Comparison of ENCODE assay signal across 9 cellular contexts in genomic region chr18:58761241-58761969, GRCh38.
DNase-seq lines count a peak whose midpoint lies in the region; ATAC-seq lines count a peak whose summit lies in the region.
"Had no signal": no experiment of that assay in that cellular context is flagged by ENCODE, and none has a peak within 500 bp of the region (broad histone marks: within the 10 kb centered on the region; RNA-seq: fewer than 3 reads in every experiment).

No MANE protein-coding gene starts in this region.

- H3K36me3 Mint-ChIP-seq in stimulated activated effector memory CD8-positive, alpha-beta T cell treated with anti-CD3 and anti-CD28 coated beads, Interleukin-12 subunit alpha, Interleukin-12 subunit beta, amount 100 ng/mL, for 72 hours: no peaks in the 10 kb centered on the region

- DNase-seq in NOMO-1 treated with DMSO at 0.1 percent for 48 hours (lab: John Stamatoyannopoulos, UW; ENCODE audit: unreplicated experiment) (peak; percentile 12), NOMO-1 treated with dmso at 0.1 percent for 144 hours (lab: John Stamatoyannopoulos, UW; ENCODE audit: unreplicated experiment) (no peak), RPMI8226 (peak; percentile 95), MV-4-11 (lab: John Stamatoyannopoulos, UW) (no peak), Ammon's horn (ENCODE audit: low spot score) (no peak)
- DNase-seq in stimulated activated effector memory CD8-positive, alpha-beta T cell treated with anti-CD3 and anti-CD28 coated beads, Interleukin-12 subunit alpha, Interleukin-12 subunit beta, amount 100 ng/mL, for 72 hours (ENCODE audit: low spot score in 2 of 2): peak in 1 of 2 donors; percentile 44
- no peak for DNase-seq in stimulated activated CD4-positive, alpha-beta T cell treated with anti-CD3 and anti-CD28 coated beads, Interleukin-1b, Interleukin-23, amount 100 ng/mL, for 48 hours
- DNase-seq: sigmoid colon had no signal

- no peak overlapping the region for H3K27ac Mint-ChIP-seq in stimulated activated effector memory CD8-positive, alpha-beta T cell treated with anti-CD3 and anti-CD28 coated beads, Interleukin-12 subunit alpha, Interleukin-12 subunit beta, amount 100 ng/mL, for 72 hours

- H3K9me3 Mint-ChIP-seq in stimulated activated effector memory CD8-positive, alpha-beta T cell treated with anti-CD3 and anti-CD28 coated beads, Interleukin-12 subunit alpha, Interleukin-12 subunit beta, amount 100 ng/mL, for 72 hours: no peaks in the 10 kb centered on the region

- H3K4me3 Mint-ChIP-seq in stimulated activated effector memory CD8-positive, alpha-beta T cell treated with anti-CD3 and anti-CD28 coated beads, Interleukin-12 subunit alpha, Interleukin-12 subunit beta, amount 100 ng/mL, for 72 hours: no peak overlapping the region

- peak; percentile 71 for ATAC-seq in HG02884 (IDR thresholded peaks at IDR 0.05; ENCODE audit: unreplicated experiment)
- peak; percentile 71 for ATAC-seq in stimulated activated effector memory CD8-positive, alpha-beta T cell treated with anti-CD3 and anti-CD28 coated beads, Interleukin-12 subunit alpha, Interleukin-12 subunit beta, amount 100 ng/mL, for 72 hours

- H3K4me1 Mint-ChIP-seq in stimulated activated effector memory CD8-positive, alpha-beta T cell treated with anti-CD3 and anti-CD28 coated beads, Interleukin-12 subunit alpha, Interleukin-12 subunit beta, amount 100 ng/mL, for 72 hours: peaks cover 19% of the 10 kb centered on the region

Comparison
In these comparisons a context has a peak if more than half of its experiments do, and no peak if none do; other contexts are left out.
1. DNase-seq: peak in NOMO-1 treated with DMSO at 0.1 percent for 48 hours (single experiment) and RPMI8226 (single experiment); none in NOMO-1 treated with dmso at 0.1 percent for 144 hours (single experiment), stimulated activated CD4-positive, alpha-beta T cell treated with anti-CD3 and anti-CD28 coated beads, Interleukin-1b, Interleukin-23, amount 100 ng/mL, for 48 hours (single experiment), MV-4-11 (single experiment) and Ammon's horn (single experiment).